In genomic region chr5:69502375-69503143, GRCh38 we compare ENCODE assay signal across 11 cellular contexts. TPM values are rescaled to one million over a fixed set of nuclear protein-coding genes. Genes with fewer than 3 reads are reported as not detected.
DNase-seq lines count a peak whose midpoint lies in the region; ATAC-seq, FAIRE-seq and TF ChIP-seq lines count a peak whose summit lies in the region.
"Had no signal": no experiment of that assay in that cellular context is flagged by ENCODE, and none has a peak within 500 bp of the region (broad histone marks: within the 10 kb centered on the region; RNA-seq: fewer than 3 reads in every experiment).

No MANE protein-coding gene starts in this region.

- H3K36me3 ChIP-seq in keratinocyte (ENCODE audit: control insufficient read depth in 2 of 2, extremely low read depth in 1 of 2, insufficient read depth in 2 of 2, low read length in 2 of 2) = no peaks in the 10 kb centered on the region

- no peak for TF ChIP-seq CTCF in HFF-Myc (IDR thresholded peaks at IDR 0.05; ENCODE audit: low read depth, low read length, missing control alignments)
- TF ChIP-seq CTCF in keratinocyte (optimal IDR thresholded peaks at IDR 0.05 in 1 of 3, IDR thresholded peaks at IDR 0.05 in 1 of 3, conservative IDR thresholded peaks at IDR 0.05 in 1 of 3; ENCODE audit: extremely low read depth in 1 of 3, insufficient read depth in 2 of 3, low read length in 3 of 3) = no peak

- H3K4me1 Mint-ChIP-seq in activated naive CD4-positive, alpha-beta T cell treated with anti-CD3 and anti-CD28 coated beads for 36 hours (ENCODE audit: low read depth) = no peaks in the 10 kb centered on the region
- H3K4me1 Mint-ChIP-seq: activated CD8-positive, alpha-beta memory T cell treated with anti-CD3 and anti-CD28 coated beads, Interleukin-2, amount 10 ng/mL, durations not matched to agents 7 days and 5 days; T-cell had no signal

- peak overlapping the region; percentile 70 for H2AFZ ChIP-seq in keratinocyte (ENCODE audit: control insufficient read depth, low read length)

- DNase-seq in A172 (ENCODE audit: low spot score) (peak; percentile 42), HFF-Myc (ENCODE audit: extremely low read depth, low read depth) (peak; percentile 94), astrocyte of the hippocampus (ENCODE audit: low read depth, low spot score) (peak; percentile 25), keratinocyte (ENCODE audit: low read depth, low spot score) (peak; percentile 57), NCI-H1105 treated with DMSO at 0.1 percent for 48 hours (lab: John Stamatoyannopoulos, UW) (no peak)
- no peak for DNase-seq in activated naive CD4-positive, alpha-beta T cell treated with Interleukin-2 at 50 U/mL for 16 hours
- DNase-seq in activated naive CD4-positive, alpha-beta T cell treated with anti-CD3 and anti-CD28 coated beads for 36 hours = no peak
- DNase-seq: activated CD8-positive, alpha-beta memory T cell treated with anti-CD3 and anti-CD28 coated beads, Interleukin-2, amount 10 ng/mL, durations not matched to agents 7 days and 5 days; caudate nucleus; T-cell had no signal

- peak overlapping the region; percentile 80 for H3K4me2 ChIP-seq in keratinocyte (ENCODE audit: control insufficient read depth, extremely low read depth, insufficient read depth, low read depth, low read length)

- peaks cover 2% of the 10 kb centered on the region for H3K27me3 Mint-ChIP-seq in activated naive CD4-positive, alpha-beta T cell treated with anti-CD3 and anti-CD28 coated beads for 36 hours (ENCODE audit: low read depth)

- CTCF ChIA-PET in activated naive CD4-positive, alpha-beta T cell treated with anti-CD3 and anti-CD28 coated beads for 36 hours (lab: Charles Lee) = no interaction called here

- intact Hi-C loops in activated naive CD4-positive, alpha-beta T cell treated with anti-CD3 and anti-CD28 coated beads for 36 hours (cut with micrococcal nuclease) = no loop called here

- H3K9me3 Mint-ChIP-seq in activated naive CD4-positive, alpha-beta T cell treated with anti-CD3 and anti-CD28 coated beads for 36 hours = no peaks in the 10 kb centered on the region
- H3K9me3 Mint-ChIP-seq: T-cell had no signal

- no peaks in the 10 kb centered on the region for H3K9me1 ChIP-seq in keratinocyte (ENCODE audit: control insufficient read depth, extremely low read depth, insufficient read depth, low read length)

- H3K79me2 ChIP-seq in keratinocyte (ENCODE audit: control insufficient read depth, insufficient read depth, low read length) = no peaks in the 10 kb centered on the region

- H3K9ac ChIP-seq in keratinocyte (ENCODE audit: control insufficient read depth, extremely low read depth, insufficient read depth, low read length) = peak overlapping the region; percentile 55

- no peak overlapping the region; the same call in 1 of the 2 replicates for H3K4me3 ChIP-seq in HFF-Myc (replicated peaks; ENCODE audit: low read depth, low read length)
- H3K4me3 ChIP-seq in keratinocyte (ENCODE audit: control insufficient read depth in 2 of 3, extremely low read depth in 1 of 3, insufficient read depth in 2 of 3, low read depth in 1 of 3, low read length in 3 of 3) = peak overlapping the region in 2 of 3 experiments; percentile 18 to 36

- no peak overlapping the region for H3K27ac Mint-ChIP-seq in activated naive CD4-positive, alpha-beta T cell treated with anti-CD3 and anti-CD28 coated beads for 36 hours
- H3K27ac Mint-ChIP-seq: activated CD8-positive, alpha-beta memory T cell treated with anti-CD3 and anti-CD28 coated beads, Interleukin-2, amount 10 ng/mL, durations not matched to agents 7 days and 5 days; T-cell had no signal

- H3K4me3 Mint-ChIP-seq in activated naive CD4-positive, alpha-beta T cell treated with anti-CD3 and anti-CD28 coated beads for 36 hours = no peak overlapping the region
- H3K4me3 Mint-ChIP-seq: activated CD8-positive, alpha-beta memory T cell treated with anti-CD3 and anti-CD28 coated beads, Interleukin-2, amount 10 ng/mL, durations not matched to agents 7 days and 5 days; T-cell had no signal

- no peaks in the 10 kb centered on the region for H4K20me1 ChIP-seq in keratinocyte (ENCODE audit: control insufficient read depth, extremely low read depth, insufficient read depth, low read length)

- no peaks in the 10 kb centered on the region for H3K9me3 ChIP-seq in keratinocyte (ENCODE audit: control insufficient read depth, low read depth, low read length)

- peak; percentile 88 for FAIRE-seq in keratinocyte (lab: Jason Lieb, UNC)

- H3K36me3 Mint-ChIP-seq in activated naive CD4-positive, alpha-beta T cell treated with anti-CD3 and anti-CD28 coated beads for 36 hours (ENCODE audit: low read depth) = no peaks in the 10 kb centered on the region
- H3K36me3 Mint-ChIP-seq: activated CD8-positive, alpha-beta memory T cell treated with anti-CD3 and anti-CD28 coated beads, Interleukin-2, amount 10 ng/mL, durations not matched to agents 7 days and 5 days; T-cell had no signal

- peak overlapping the region; percentile 92 for H3K27ac ChIP-seq in keratinocyte (ENCODE audit: control insufficient read depth, insufficient read depth, low read length)

- no peak for ATAC-seq in HG03280 (IDR thresholded peaks at IDR 0.05; ENCODE audit: unreplicated experiment)
- ATAC-seq: activated CD8-positive, alpha-beta memory T cell treated with anti-CD3 and anti-CD28 coated beads, Interleukin-2, amount 10 ng/mL, durations not matched to agents 7 days and 5 days; T-cell had no signal

- H3K27me3 ChIP-seq in keratinocyte (ENCODE audit: control insufficient read depth, extremely low read depth, insufficient read depth, low read length) = no peaks in the 10 kb centered on the region

- dilution Hi-C loops in keratinocyte (cut with MboI; ENCODE audit: extremely low pct_ligation_motif_present, low sequenced_read_pairs) = no loop called here

- peaks cover 22% of the 10 kb centered on the region for H3K4me1 ChIP-seq in keratinocyte (ENCODE audit: control insufficient read depth, extremely low read depth, insufficient read depth, low read length)

RNA-seq across cellular contexts. Expression of gene OCLN, which starts 10.0 kb away (rescaled TPM):
- 3.2 and 6.5 TPM in 2 replicates for total RNA-seq in A172 (2014; rRNA removed; shearing (Covaris generic))
- 3.5 to 4.6 TPM (median 4.6 TPM) in 3 replicates for polyA plus RNA-seq in keratinocyte
- 203 TPM for polyA plus RNA-seq in keratinocyte (2011; ENCODE audit: low read depth)
- 1.0 and 3.3 TPM in 2 replicates for polyA plus RNA-seq in keratinocyte (2011; cell fraction: cytosol; rRNA removed)
- 5.5 and 13.0 TPM in 2 replicates for polyA plus RNA-seq in keratinocyte (2011; cell fraction: nucleus; rRNA removed)
- 3.6 and 51.3 TPM in 2 replicates for polyA plus RNA-seq in keratinocyte (2012; ENCODE audit: low replicate concordance)
- 3.5 to 18.1 TPM (median 9.0 TPM) in 3 replicates for polyA minus RNA-seq in keratinocyte
- 2.9 TPM for polyA minus RNA-seq in keratinocyte (2011; cell fraction: cytosol; rRNA and poly(A)+ RNA removed)
- 15.9 and 21.0 TPM in 2 replicates for polyA minus RNA-seq in keratinocyte (2011; cell fraction: nucleus; rRNA and poly(A)+ RNA removed)
- total RNA-seq in activated naive CD4-positive, alpha-beta T cell treated with anti-CD3 and anti-CD28 coated beads for 36 hours = under 1 TPM; 0.26 to 0.62 TPM

RNA-seq across cellular contexts. Expression of gene GTF2H2C, which starts 57.4 kb away (rescaled TPM):
- total RNA-seq in A172 (2014; rRNA removed; shearing (Covaris generic)) = 52.6 and 65.7 TPM in 2 replicates
- polyA plus RNA-seq in keratinocyte = 17.5 to 37.3 TPM (median 21.0 TPM) in 3 replicates
- polyA plus RNA-seq in keratinocyte (2011; ENCODE audit: low read depth) = 133 TPM
- polyA plus RNA-seq in keratinocyte (2011; cell fraction: cytosol; rRNA removed) = 12.8 and 28.9 TPM in 2 replicates
- 35.4 and 40.0 TPM in 2 replicates for polyA plus RNA-seq in keratinocyte (2011; cell fraction: nucleus; rRNA removed)
- 11.2 and 20.0 TPM in 2 replicates for polyA plus RNA-seq in keratinocyte (2012; ENCODE audit: low replicate concordance)
- 8.6 to 23.1 TPM (median 8.9 TPM) in 3 replicates for polyA minus RNA-seq in keratinocyte
- polyA minus RNA-seq in keratinocyte (2011; cell fraction: cytosol; rRNA and poly(A)+ RNA removed) = 9.8 TPM
- 16.2 and 33.0 TPM in 2 replicates for polyA minus RNA-seq in keratinocyte (2011; cell fraction: nucleus; rRNA and poly(A)+ RNA removed)
- total RNA-seq in activated naive CD4-positive, alpha-beta T cell treated with anti-CD3 and anti-CD28 coated beads for 36 hours = 10 to 100 TPM; 38.2 to 38.4 TPM

Comparison
In these comparisons a context has a peak if more than half of its experiments do, and no peak if none do; other contexts are left out.
1. DNase-seq: peak in A172 (single experiment), HFF-Myc (single experiment), astrocyte of the hippocampus (single experiment) and keratinocyte (single experiment); none in activated naive CD4-positive, alpha-beta T cell treated with Interleukin-2 at 50 U/mL for 16 hours (single experiment), activated naive CD4-positive, alpha-beta T cell treated with anti-CD3 and anti-CD28 coated beads for 36 hours (single experiment) and NCI-H1105 treated with DMSO at 0.1 percent for 48 hours (single experiment).